39 cellular contexts compared by ENCODE assay signal in the genomic region with DNA sequence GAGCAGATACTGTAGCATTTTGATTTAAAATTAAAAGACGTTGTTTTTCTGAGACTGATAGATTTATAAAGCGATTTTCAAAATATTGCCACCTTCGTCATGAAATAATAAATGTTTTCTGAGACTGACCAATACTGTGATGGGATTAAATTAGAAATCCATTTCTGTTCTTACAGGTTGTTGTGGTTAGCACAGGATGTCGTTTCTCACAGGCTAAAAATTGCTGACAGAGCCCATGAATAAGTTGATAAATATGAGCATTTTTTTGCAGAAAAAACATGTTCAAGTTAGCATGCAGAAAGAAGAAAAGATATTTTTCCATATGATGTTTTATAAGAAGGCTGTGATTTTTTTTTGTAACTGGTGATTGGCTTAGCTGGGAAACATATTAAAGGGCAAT.
"Had no signal": no experiment of that assay in that cellular context is flagged by ENCODE, and none has a peak within 500 bp of the region (broad histone marks: within the 10 kb centered on the region; RNA-seq: fewer than 3 reads in every experiment).

No MANE protein-coding gene starts in this region.

- H3K27me3 ChIP-seq: ascending aorta, cardiac muscle cell had no signal

- FAIRE-seq: bronchial epithelial cell, TTC549 had no signal

- H3K27ac ChIP-seq: ascending aorta, cardiac muscle cell, WERI-Rb-1 had no signal

- H3K9me3 ChIP-seq: ascending aorta had no signal

- H3K4me1 Mint-ChIP-seq: activated CD4-positive, alpha-beta memory T cell treated with anti-CD3 and anti-CD28 coated beads, Interleukin-2, amount 10 ng/mL, durations not matched to agents 7 days and 5 days; activated CD4-positive, alpha-beta T cell treated with anti-CD3 and anti-CD28 coated beads for 36 hours; activated CD4-positive, alpha-beta T cell treated with anti-CD3 and anti-CD28 coated beads, Interleukin-2, amount 10 ng/mL, durations not matched to agents 7 days and 5 days; activated CD8-positive, alpha-beta memory T cell treated with anti-CD3 and anti-CD28 coated beads, Interleukin-2, amount 10 ng/mL, durations not matched to agents 7 days and 5 days; activated naive CD4-positive, alpha-beta T cell treated with anti-CD3 and anti-CD28 coated beads, Interleukin-2, amount 10 ng/mL, durations not matched to agents 7 days and 5 days; activated naive CD4-positive, alpha-beta T cell treated with anti-CD3 and anti-CD28 coated beads, Interleukin-2, amount 50 U/mL, for 24 hours; activated naive CD8-positive, alpha-beta T cell treated with anti-CD3 and anti-CD28 coated beads, Interleukin-2, amount 10 ng/mL, durations not matched to agents 7 days and 5 days; activated naive CD8-positive, alpha-beta T cell treated with anti-CD3 and anti-CD28 coated beads, Interleukin-2, amount 50 U/mL, for 24 hours; central memory CD8-positive, alpha-beta T cell had no signal

- ATAC-seq: activated CD4-positive, alpha-beta T cell treated with anti-CD3 and anti-CD28 coated beads for 36 hours; activated CD4-positive, CD25-positive, alpha-beta regulatory T cell treated with anti-CD3 and anti-CD28 coated beads, Interleukin-2, amount 50 U/mL, for 24 hours; activated CD8-positive, alpha-beta memory T cell treated with anti-CD3 and anti-CD28 coated beads, Interleukin-2, amount 10 ng/mL, durations not matched to agents 7 days and 5 days; activated CD8-positive, alpha-beta T cell treated with anti-CD3 and anti-CD28 coated beads, Interleukin-2, amount 10 ng/mL, durations not matched to agents 7 days and 5 days; activated naive CD8-positive, alpha-beta T cell treated with anti-CD3 and anti-CD28 coated beads, Interleukin-2, amount 50 U/mL, for 24 hours; WTC11 had no signal

- H3K4me1 ChIP-seq: ascending aorta had no signal

- DNase-seq: activated CD4-positive, alpha-beta memory T cell treated with anti-CD3 and anti-CD28 coated beads, Interleukin-2, amount 10 ng/mL, durations not matched to agents 7 days and 5 days; activated CD4-positive, alpha-beta T cell treated with anti-CD3 and anti-CD28 coated beads for 1 hour; activated CD4-positive, alpha-beta T cell treated with anti-CD3 and anti-CD28 coated beads for 36 hours; activated CD4-positive, alpha-beta T cell treated with anti-CD3 and anti-CD28 coated beads for 48 hours; activated CD4-positive, alpha-beta T cell treated with anti-CD3 and anti-CD28 coated beads, Interleukin-2, amount 10 ng/mL, durations not matched to agents 7 days and 5 days; activated CD4-positive, alpha-beta T cell treated with anti-CD3 and anti-CD28 coated beads, Interleukin-2, amount 50 U/mL, for 48 hours; activated CD4-positive, CD25-positive, alpha-beta regulatory T cell; activated CD8-positive, alpha-beta memory T cell treated with anti-CD3 and anti-CD28 coated beads for 24 hours; activated CD8-positive, alpha-beta memory T cell treated with anti-CD3 and anti-CD28 coated beads, Interleukin-2, amount 10 ng/mL, durations not matched to agents 7 days and 5 days; activated CD8-positive, alpha-beta memory T cell treated with anti-CD3 and anti-CD28 coated beads, Interleukin-2, amount 50 U/mL, for 48 hours; activated CD8-positive, alpha-beta T cell treated with anti-CD3 and anti-CD28 coated beads, Interleukin-2, amount 10 ng/mL, durations not matched to agents 7 days and 5 days; activated effector memory CD4-positive, alpha-beta T cell treated with Interleukin-2 at 50 U/mL for 16 hours; activated gamma-delta T cell; activated naive CD4-positive, alpha-beta T cell treated with anti-CD3 and anti-CD28 coated beads, Interleukin-2, amount 10 ng/mL, durations not matched to agents 7 days and 5 days; activated naive CD4-positive, alpha-beta T cell treated with Interleukin-2 at 50 U/mL for 16 hours; activated naive CD8-positive, alpha-beta T cell treated with anti-CD3 and anti-CD28 coated beads, Interleukin-2, amount 10 ng/mL, durations not matched to agents 7 days and 5 days; activated naive CD8-positive, alpha-beta T cell treated with anti-CD3 and anti-CD28 coated beads, Interleukin-2, amount 50 U/mL, for 24 hours; activated T-cell treated with anti-CD3 and anti-CD28 coated beads, Interleukin-2, amount 50 U/mL, for 24 hours; activated T-cell treated with anti-CD3 and anti-CD28 coated beads, Interleukin-2, amount 50 U/mL, for 48 hours; amygdala; anterior cingulate cortex; caudate nucleus; cerebellar nuclear complex; T-helper 2 cell; T-helper 9 cell; WERI-Rb-1 had no signal

- H3K4me3 Mint-ChIP-seq: activated CD4-positive, alpha-beta memory T cell treated with anti-CD3 and anti-CD28 coated beads, Interleukin-2, amount 10 ng/mL, durations not matched to agents 7 days and 5 days; activated CD4-positive, alpha-beta T cell treated with anti-CD3 and anti-CD28 coated beads for 36 hours; activated CD4-positive, alpha-beta T cell treated with anti-CD3 and anti-CD28 coated beads, Interleukin-2, amount 10 ng/mL, durations not matched to agents 7 days and 5 days; activated CD8-positive, alpha-beta memory T cell treated with anti-CD3 and anti-CD28 coated beads, Interleukin-2, amount 10 ng/mL, durations not matched to agents 7 days and 5 days; activated CD8-positive, alpha-beta T cell treated with anti-CD3 and anti-CD28 coated beads, Interleukin-2, amount 10 ng/mL, durations not matched to agents 7 days and 5 days; activated naive CD4-positive, alpha-beta T cell treated with anti-CD3 and anti-CD28 coated beads, Interleukin-2, amount 10 ng/mL, durations not matched to agents 7 days and 5 days; activated naive CD4-positive, alpha-beta T cell treated with anti-CD3 and anti-CD28 coated beads, Interleukin-2, amount 50 U/mL, for 24 hours; activated naive CD8-positive, alpha-beta T cell; activated naive CD8-positive, alpha-beta T cell treated with anti-CD3 and anti-CD28 coated beads, Interleukin-2, amount 10 ng/mL, durations not matched to agents 7 days and 5 days; activated naive CD8-positive, alpha-beta T cell treated with anti-CD3 and anti-CD28 coated beads, Interleukin-2, amount 50 U/mL, for 24 hours; activated T-cell treated with anti-CD3 and anti-CD28 coated beads, Interleukin-2, amount 50 U/mL, for 24 hours; brain; central memory CD8-positive, alpha-beta T cell; T-helper 1 cell treated with Interleukin-12 subunit alpha and Interleukin-12 subunit beta and Interleukin-4 antibody, amounts not matched to agents 30 μg/mL and 1 μg/mL, for 36 hours; T-helper 2 cell treated with Interferon-gamma antibody and Interleukin-4, amounts not matched to agents 5 μg/mL and 100 μg/mL, for 36 hours; WTC11 had no signal

- H3K36me3 ChIP-seq: ascending aorta, cardiac muscle cell, WERI-Rb-1 had no signal

- H3K9me3 Mint-ChIP-seq: activated CD4-positive, alpha-beta memory T cell treated with anti-CD3 and anti-CD28 coated beads, Interleukin-2, amount 10 ng/mL, durations not matched to agents 7 days and 5 days; activated CD4-positive, alpha-beta T cell treated with anti-CD3 and anti-CD28 coated beads, Interleukin-2, amount 10 ng/mL, durations not matched to agents 7 days and 5 days; activated naive CD4-positive, alpha-beta T cell treated with anti-CD3 and anti-CD28 coated beads, Interleukin-2, amount 10 ng/mL, durations not matched to agents 7 days and 5 days; activated naive CD4-positive, alpha-beta T cell treated with anti-CD3 and anti-CD28 coated beads, Interleukin-2, amount 50 U/mL, for 24 hours; activated naive CD8-positive, alpha-beta T cell treated with anti-CD3 and anti-CD28 coated beads, Interleukin-2, amount 10 ng/mL, durations not matched to agents 7 days and 5 days; activated T-cell treated with anti-CD3 and anti-CD28 coated beads, Interleukin-2, amount 50 U/mL, for 24 hours; activated T-helper 2 cell treated with anti-CD3 and anti-CD28 coated beads, Interferon-gamma antibody, Interleukin-2, Interleukin-4, amounts not matched to agents 10 μg/mL and 5 μg/mL and 100 μg/mL, durations not matched to agents 14 hours and 24 hours and 36 hours; central memory CD8-positive, alpha-beta T cell; T-helper 1 cell treated with Interleukin-12 subunit alpha and Interleukin-12 subunit beta and Interleukin-4 antibody, amounts not matched to agents 30 μg/mL and 1 μg/mL, for 36 hours; T-helper 2 cell treated with Interferon-gamma antibody and Interleukin-4, amounts not matched to agents 5 μg/mL and 100 μg/mL, for 36 hours had no signal

- H3K4me3 ChIP-seq: ascending aorta, cardiac muscle cell had no signal

- H3K27me3 Mint-ChIP-seq: activated naive CD4-positive, alpha-beta T cell treated with anti-CD3 and anti-CD28 coated beads, Interleukin-2, amount 10 ng/mL, durations not matched to agents 7 days and 5 days; activated naive CD8-positive, alpha-beta T cell; activated naive CD8-positive, alpha-beta T cell treated with anti-CD3 and anti-CD28 coated beads, Interleukin-2, amount 50 U/mL, for 24 hours; brain had no signal

- H3K27ac Mint-ChIP-seq: activated CD4-positive, alpha-beta memory T cell treated with anti-CD3 and anti-CD28 coated beads, Interleukin-2, amount 10 ng/mL, durations not matched to agents 7 days and 5 days; activated CD4-positive, alpha-beta T cell treated with anti-CD3 and anti-CD28 coated beads for 36 hours; activated CD4-positive, alpha-beta T cell treated with anti-CD3 and anti-CD28 coated beads, Interleukin-2, amount 10 ng/mL, durations not matched to agents 7 days and 5 days; activated CD8-positive, alpha-beta memory T cell treated with anti-CD3 and anti-CD28 coated beads, Interleukin-2, amount 10 ng/mL, durations not matched to agents 7 days and 5 days; activated CD8-positive, alpha-beta T cell treated with anti-CD3 and anti-CD28 coated beads, Interleukin-2, amount 10 ng/mL, durations not matched to agents 7 days and 5 days; activated naive CD4-positive, alpha-beta T cell treated with anti-CD3 and anti-CD28 coated beads, Interleukin-2, amount 10 ng/mL, durations not matched to agents 7 days and 5 days; activated naive CD4-positive, alpha-beta T cell treated with anti-CD3 and anti-CD28 coated beads, Interleukin-2, amount 50 U/mL, for 24 hours; activated naive CD8-positive, alpha-beta T cell; activated naive CD8-positive, alpha-beta T cell treated with anti-CD3 and anti-CD28 coated beads, Interleukin-2, amount 10 ng/mL, durations not matched to agents 7 days and 5 days; activated naive CD8-positive, alpha-beta T cell treated with anti-CD3 and anti-CD28 coated beads, Interleukin-2, amount 50 U/mL, for 24 hours; activated T-cell treated with anti-CD3 and anti-CD28 coated beads, Interleukin-2, amount 50 U/mL, for 24 hours; activated T-helper 2 cell treated with anti-CD3 and anti-CD28 coated beads, Interferon-gamma antibody, Interleukin-2, Interleukin-4, amounts not matched to agents 10 μg/mL and 5 μg/mL and 100 μg/mL, durations not matched to agents 14 hours and 24 hours and 36 hours; brain; T-helper 1 cell treated with Interleukin-12 subunit alpha and Interleukin-12 subunit beta and Interleukin-4 antibody, amounts not matched to agents 30 μg/mL and 1 μg/mL, for 36 hours; T-helper 2 cell treated with Interferon-gamma antibody and Interleukin-4, amounts not matched to agents 5 μg/mL and 100 μg/mL, for 36 hours; WTC11 had no signal
